28 cellular contexts compared by ENCODE assay signal in genomic region chr14:97850886-97851285, GRCh38.
"Had no signal": no experiment of that assay in that cellular context is flagged by ENCODE, and none has a peak within 500 bp of the region (broad histone marks: within the 10 kb centered on the region; RNA-seq: fewer than 3 reads in every experiment).

No MANE protein-coding gene starts in this region.

- H3K9me3 Mint-ChIP-seq: stimulated activated effector memory CD8-positive, alpha-beta T cell treated with anti-CD3 and anti-CD28 coated beads, Interleukin-12 subunit alpha, Interleukin-12 subunit beta, amount 100 ng/mL, for 72 hours; stimulated activated memory B cell treated with anti-CD40 and anti-IgM and Interleukin-4, amounts not matched to agents 10 μg/mL and 1 μg/mL and 100 μg/mL, for 72 hours; stimulated activated naive CD8-positive, alpha-beta T cell treated with anti-CD3 and anti-CD28 coated beads, Interleukin-15, amount 100 ng/mL, for 72 hours; stimulated activated naive CD8-positive, alpha-beta T cell treated with anti-CD3 and anti-CD28 coated beads, Interleukin-15, Interleukin-2, amounts not matched to agents 100 ng/mL and 50 ng/mL, for 24 hours; type B pancreatic cell had no signal

- DNase-seq: stimulated activated CD4-positive, alpha-beta T cell treated with anti-CD3 and anti-CD28 coated beads, Interleukin-2, amount 100 ng/mL, for 48 hours; stimulated activated CD4-positive, alpha-beta T cell treated with anti-CD3 and anti-CD28 coated beads, Interleukin-4, amount 100 ng/mL, for 1 hour; stimulated activated CD4-positive, alpha-beta T cell treated with anti-CD3 and anti-CD28 coated beads, Interleukin-4, amount 100 ng/mL, for 24 hours; stimulated activated CD4-positive, alpha-beta T cell treated with anti-CD3 and anti-CD28 coated beads, Interleukin-4, amount 100 ng/mL, for 4 hours; stimulated activated CD8-positive, alpha-beta memory T cell treated with anti-CD3 and anti-CD28 coated beads, Interleukin-4, amount 100 ng/mL, for 48 hours; stimulated activated naive B cell treated with anti-CD40 and anti-IgM and Interleukin-4, amounts not matched to agents 10 μg/mL and 1 μg/mL and 100 μg/mL, for 72 hours; stimulated activated naive CD4-positive, alpha-beta T cell; stimulated activated naive CD4-positive, alpha-beta T cell treated with Interleukin-2 at 50 U/mL for 16 hours; stimulated activated naive CD8-positive, alpha-beta T cell treated with anti-CD3 and anti-CD28 coated beads, Interleukin-15, amount 100 ng/mL, for 72 hours; stimulated activated naive CD8-positive, alpha-beta T cell treated with anti-CD3 and anti-CD28 coated beads, Interleukin-15, Interleukin-2, amounts not matched to agents 100 U/mL and 50 U/mL, for 24 hours; stomach; substantia nigra; thyroid gland; tibial artery; transverse colon; trophoblast cell; upper lobe of left lung; upper lobe of right lung; uterus had no signal

- H3K4me1 Mint-ChIP-seq: stimulated activated effector memory CD8-positive, alpha-beta T cell treated with anti-CD3 and anti-CD28 coated beads, Interleukin-12 subunit alpha, Interleukin-12 subunit beta, amount 100 ng/mL, for 72 hours; stimulated activated memory B cell treated with anti-CD40 and anti-IgM and Interleukin-4, amounts not matched to agents 10 μg/mL and 1 μg/mL and 100 μg/mL, for 72 hours; stimulated activated naive B cell treated with anti-CD40 and anti-IgM and Interleukin-4, amounts not matched to agents 10 μg/mL and 1 μg/mL and 100 μg/mL, for 72 hours; stimulated activated naive CD8-positive, alpha-beta T cell treated with anti-CD3 and anti-CD28 coated beads, Interleukin-15, amount 100 ng/mL, for 72 hours had no signal

- H3K4me3 ChIP-seq: stomach, suprapubic skin, testis, thoracic aorta, thyroid gland, tibial artery, tibial nerve, transverse colon, upper lobe of left lung, upper lobe of right lung, uterus, vagina had no signal

- H3K27me3 Mint-ChIP-seq: stimulated activated memory B cell treated with anti-CD40 and anti-IgM and Interleukin-4, amounts not matched to agents 10 μg/mL and 1 μg/mL and 100 μg/mL, for 72 hours; stimulated activated naive B cell treated with anti-CD40 and anti-IgM and Interleukin-4, amounts not matched to agents 10 μg/mL and 1 μg/mL and 100 μg/mL, for 72 hours; stimulated activated naive CD8-positive, alpha-beta T cell treated with anti-CD3 and anti-CD28 coated beads, Interleukin-15, amount 100 ng/mL, for 72 hours; stimulated activated naive CD8-positive, alpha-beta T cell treated with anti-CD3 and anti-CD28 coated beads, Interleukin-15, Interleukin-2, amounts not matched to agents 100 ng/mL and 50 ng/mL, for 24 hours had no signal

- H3K36me3 ChIP-seq: stomach, suprapubic skin, thoracic aorta, thyroid gland, tibial artery, tibial nerve, transverse colon, upper lobe of left lung, upper lobe of right lung, uterus, vagina had no signal

- H3K4me3 Mint-ChIP-seq: stimulated activated effector memory CD8-positive, alpha-beta T cell treated with anti-CD3 and anti-CD28 coated beads, Interleukin-12 subunit alpha, Interleukin-12 subunit beta, amount 100 ng/mL, for 72 hours; stimulated activated memory B cell treated with anti-CD40 and anti-IgM and Interleukin-4, amounts not matched to agents 10 μg/mL and 1 μg/mL and 100 μg/mL, for 72 hours; stimulated activated naive B cell treated with anti-CD40 and anti-IgM and Interleukin-4, amounts not matched to agents 10 μg/mL and 1 μg/mL and 100 μg/mL, for 72 hours; stimulated activated naive CD8-positive, alpha-beta T cell treated with anti-CD3 and anti-CD28 coated beads, Interleukin-15, amount 100 ng/mL, for 72 hours; stimulated activated naive CD8-positive, alpha-beta T cell treated with anti-CD3 and anti-CD28 coated beads, Interleukin-15, Interleukin-2, amounts not matched to agents 100 ng/mL and 50 ng/mL, for 24 hours; type B pancreatic cell had no signal

- H3K4me1 ChIP-seq: stomach, testis, thyroid gland, tibial artery, transverse colon, upper lobe of left lung, upper lobe of right lung, uterus, vagina had no signal

- ATAC-seq: stimulated activated effector memory CD8-positive, alpha-beta T cell treated with anti-CD3 and anti-CD28 coated beads, Interleukin-12 subunit alpha, Interleukin-12 subunit beta, amount 100 ng/mL, for 72 hours; stimulated activated memory B cell treated with anti-CD40 and anti-IgM and Interleukin-4, amounts not matched to agents 10 μg/mL and 1 μg/mL and 100 μg/mL, for 72 hours; stimulated activated naive B cell treated with anti-CD40 and anti-IgM and Interleukin-4, amounts not matched to agents 10 μg/mL and 1 μg/mL and 100 μg/mL, for 72 hours; stimulated activated naive CD8-positive, alpha-beta T cell treated with anti-CD3 and anti-CD28 coated beads, Interleukin-15, amount 100 ng/mL, for 72 hours; stimulated activated naive CD8-positive, alpha-beta T cell treated with anti-CD3 and anti-CD28 coated beads, Interleukin-15, Interleukin-2, amounts not matched to agents 100 U/mL and 50 U/mL, for 24 hours; upper lobe of right lung had no signal

- H3K27ac ChIP-seq: stomach, suprapubic skin, testis, thoracic aorta, thyroid gland, tibial artery, tibial nerve, transverse colon, upper lobe of left lung, upper lobe of right lung, uterus, vagina had no signal

- H3K9me3 ChIP-seq: stomach, suprapubic skin, testis, thoracic aorta, thyroid gland, tibial artery, tibial nerve, transverse colon, upper lobe of left lung, upper lobe of right lung, uterus, vagina had no signal

- H3K36me3 Mint-ChIP-seq: stimulated activated effector memory CD8-positive, alpha-beta T cell treated with anti-CD3 and anti-CD28 coated beads, Interleukin-12 subunit alpha, Interleukin-12 subunit beta, amount 100 ng/mL, for 72 hours; stimulated activated memory B cell treated with anti-CD40 and anti-IgM and Interleukin-4, amounts not matched to agents 10 μg/mL and 1 μg/mL and 100 μg/mL, for 72 hours; stimulated activated naive B cell treated with anti-CD40 and anti-IgM and Interleukin-4, amounts not matched to agents 10 μg/mL and 1 μg/mL and 100 μg/mL, for 72 hours; type B pancreatic cell had no signal

- H3K27ac Mint-ChIP-seq: stimulated activated effector memory CD8-positive, alpha-beta T cell treated with anti-CD3 and anti-CD28 coated beads, Interleukin-12 subunit alpha, Interleukin-12 subunit beta, amount 100 ng/mL, for 72 hours; stimulated activated memory B cell treated with anti-CD40 and anti-IgM and Interleukin-4, amounts not matched to agents 10 μg/mL and 1 μg/mL and 100 μg/mL, for 72 hours; stimulated activated naive B cell treated with anti-CD40 and anti-IgM and Interleukin-4, amounts not matched to agents 10 μg/mL and 1 μg/mL and 100 μg/mL, for 72 hours; stimulated activated naive CD8-positive, alpha-beta T cell treated with anti-CD3 and anti-CD28 coated beads, Interleukin-15, amount 100 ng/mL, for 72 hours; stimulated activated naive CD8-positive, alpha-beta T cell treated with anti-CD3 and anti-CD28 coated beads, Interleukin-15, Interleukin-2, amounts not matched to agents 100 ng/mL and 50 ng/mL, for 24 hours; type B pancreatic cell had no signal

- H3K27me3 ChIP-seq: suprapubic skin, testis, thyroid gland, tibial artery, tibial nerve, transverse colon, upper lobe of left lung, upper lobe of right lung, uterus, vagina had no signal
